11 cellular contexts compared by ENCODE assay signal in genomic region chr5:107483625-107484024, GRCh38.
"Had no signal": no experiment of that assay in that cellular context is flagged by ENCODE, and none has a peak within 500 bp of the region (broad histone marks: within the 10 kb centered on the region; RNA-seq: fewer than 3 reads in every experiment).

No MANE protein-coding gene starts in this region.

- H3K4me3 Mint-ChIP-seq: activated CD4-positive, alpha-beta T cell treated with anti-CD3 and anti-CD28 coated beads for 36 hours; activated CD8-positive, alpha-beta T cell treated with anti-CD3 and anti-CD28 coated beads for 36 hours had no signal

- DNase-seq: activated CD4-positive, alpha-beta T cell treated with anti-CD3 and anti-CD28 coated beads for 36 hours; activated CD8-positive, alpha-beta memory T cell treated with anti-CD3 and anti-CD28 coated beads, Interleukin-2, amount 50 U/mL, for 4 hours; activated CD8-positive, alpha-beta T cell treated with anti-CD3 and anti-CD28 coated beads for 36 hours; activated naive CD4-positive, alpha-beta T cell; aorta; kidney; left ventricle myocardium superior; stimulated activated CD4-positive, alpha-beta T cell treated with anti-CD3 and anti-CD28 coated beads, Interleukin-15, amount 100 ng/mL, for 24 hours; stimulated activated CD4-positive, alpha-beta T cell treated with anti-CD3 and anti-CD28 coated beads, Interleukin-4, amount 100 ng/mL, for 24 hours; tibial artery had no signal

- H3K27ac Mint-ChIP-seq: activated CD4-positive, alpha-beta T cell treated with anti-CD3 and anti-CD28 coated beads for 36 hours; activated CD8-positive, alpha-beta T cell treated with anti-CD3 and anti-CD28 coated beads for 36 hours had no signal

- ATAC-seq: activated CD4-positive, alpha-beta T cell treated with anti-CD3 and anti-CD28 coated beads for 36 hours; activated CD8-positive, alpha-beta T cell treated with anti-CD3 and anti-CD28 coated beads for 36 hours; gastroesophageal sphincter; left ventricle myocardium superior had no signal
